Comparison of ENCODE assay signal across 22 cellular contexts in the genomic region with DNA sequence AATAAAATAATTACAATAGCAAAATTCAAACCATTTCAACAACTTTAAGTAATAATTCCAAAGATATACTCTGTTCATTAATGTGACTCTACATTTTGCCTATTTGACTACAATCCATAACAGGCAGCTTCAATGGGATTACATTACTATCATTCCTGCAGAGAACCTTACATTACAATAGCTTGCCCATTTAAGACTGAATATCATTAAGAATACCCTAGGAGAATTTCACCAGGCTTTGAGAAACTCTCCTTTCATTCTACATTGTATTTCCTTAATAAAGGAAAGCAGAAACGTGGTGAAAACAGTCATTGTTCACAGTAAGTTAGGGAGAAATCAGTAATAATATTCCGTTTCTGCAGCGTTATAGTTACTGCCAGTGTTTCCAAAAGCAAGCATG.
DNase-seq lines count a peak whose midpoint lies in the region; ATAC-seq and TF ChIP-seq lines count a peak whose summit lies in the region.
"Had no signal": no experiment of that assay in that cellular context is flagged by ENCODE, and none has a peak within 500 bp of the region (broad histone marks: within the 10 kb centered on the region; RNA-seq: fewer than 3 reads in every experiment).

No MANE protein-coding gene starts in this region.

- no peaks in the 10 kb centered on the region for H3K79me2 ChIP-seq in GM23338 (replicated peaks; ENCODE audit: insufficient read depth)

- CTCF ChIA-PET in WTC11 (lab: Charles Lee): interaction anchor here (2.5 kb wide), 1 partner anchor 87 kb away, joined by 8 read pairs; no protein-coding TSS in a partner anchor

- POLR2A ChIA-PET in WTC11 (lab: Charles Lee): no interaction called here

- peak; percentile 62 for ATAC-seq in GM23338
- peak; percentile 65 for ATAC-seq in WTC11
- ATAC-seq: A549, GM12878, HCT116 had no signal

- peaks cover 10% of the 10 kb centered on the region for H3K27me3 Mint-ChIP-seq in GM23338 (ENCODE audit: insufficient read depth, low read depth, poor library complexity)
- no peaks in the 10 kb centered on the region for H3K27me3 Mint-ChIP-seq in WTC11 (ENCODE audit: low read depth)

- H3K9me2 ChIP-seq in GM23338 (ENCODE audit: insufficient read depth): no peaks in the 10 kb centered on the region

- no peak overlapping the region for H2AFZ ChIP-seq in GM23338
- H2AFZ ChIP-seq: GM23248 had no signal

- peak overlapping the region; percentile 13 for H3K4me2 ChIP-seq in GM23338
- H3K4me2 ChIP-seq: A549; BLaER1 treated with 17β-estradiol and CSF1 and Interleukin-3, amounts not matched to agents 10 nM and 100 nM had no signal

- H3K9me3 Mint-ChIP-seq in GM23338 (no peaks in the 10 kb centered on the region), WTC11 (peaks cover 3% of the 10 kb centered on the region; the same call in 1 of the 2 replicates)
- H3K9me3 Mint-ChIP-seq: CD14-positive monocyte; CD4-positive, alpha-beta T cell had no signal

- H3K4me1 ChIP-seq in GM23338 (ENCODE audit: insufficient read depth): peaks cover 26% of the 10 kb centered on the region
- peaks cover 41% of the 10 kb centered on the region for H3K4me1 ChIP-seq in HUES48 (ENCODE audit: control insufficient read depth, insufficient read depth, low read length)
- H3K4me1 ChIP-seq in iPS-20b (ENCODE audit: insufficient read depth, low read length): peaks cover 25% of the 10 kb centered on the region
- H3K4me1 ChIP-seq: A549, BE2C had no signal

- H3K4me1 Mint-ChIP-seq in GM23338: peaks cover 71% of the 10 kb centered on the region
- peaks cover 70% of the 10 kb centered on the region for H3K4me1 Mint-ChIP-seq in WTC11
- H3K4me1 Mint-ChIP-seq: CD14-positive monocyte; CD8-positive, alpha-beta memory T cell had no signal

- no peaks in the 10 kb centered on the region for H3F3A ChIP-seq in GM23338 (replicated peaks; ENCODE audit: low read depth)

- no peak for TF ChIP-seq CTCF in GM23338 (conservative IDR thresholded peaks at IDR 0.05; ENCODE audit: low read depth in 2 of 2)
- TF ChIP-seq CTCF in WTC11 (IDR thresholded peaks at IDR 0.05): no peak

- H3K36me3 Mint-ChIP-seq in GM23338 (ENCODE audit: low read depth): peaks cover 16% of the 10 kb centered on the region
- H3K36me3 Mint-ChIP-seq in WTC11: peaks cover 30% of the 10 kb centered on the region
- H3K36me3 Mint-ChIP-seq: CD14-positive monocyte; CD8-positive, alpha-beta memory T cell had no signal

- H3K4me3 Mint-ChIP-seq in GM23338 (peak overlapping the region; percentile 48; the same call in 2 of the 3 replicates), WTC11 (peak overlapping the region; percentile 3)
- H3K4me3 Mint-ChIP-seq: CD14-positive monocyte; CD4-positive, alpha-beta T cell; CD8-positive, alpha-beta memory T cell had no signal

- H3K36me3 ChIP-seq in GM23338 (ENCODE audit: insufficient read depth) (peaks cover 5% of the 10 kb centered on the region; the same call in 1 of the 2 replicates), HUES48 (ENCODE audit: control insufficient read depth, insufficient read depth, low read length) (peaks cover 22% of the 10 kb centered on the region), iPS-20b (ENCODE audit: insufficient read depth, low read depth, low read length) (peaks cover 37% of the 10 kb centered on the region)
- H3K36me3 ChIP-seq: BE2C had no signal

- H3K27ac ChIP-seq in GM23338 (ENCODE audit: low read depth) (peak overlapping the region; percentile 35; the same call in 1 of the 2 replicates), HUES48 (ENCODE audit: low read depth, low read length) (peak overlapping the region; percentile 76), iPS-20b (ENCODE audit: low read length) (peak overlapping the region; percentile 16)
- H3K27ac ChIP-seq: A549; BLaER1 treated with 17β-estradiol and CSF1 and Interleukin-3, amounts not matched to agents 10 nM and 100 nM; GM23248 had no signal

- H3K27me3 ChIP-seq in GM23338 (ENCODE audit: insufficient read depth) (no peaks in the 10 kb centered on the region), HUES48 (ENCODE audit: control insufficient read depth, insufficient read depth, low read length) (no peaks in the 10 kb centered on the region), iPS-20b (ENCODE audit: insufficient read depth, low read length) (no peaks in the 10 kb centered on the region)
- H3K27me3 ChIP-seq: BE2C; BLaER1 treated with 17β-estradiol and CSF1 and Interleukin-3, amounts not matched to agents 10 nM and 100 nM had no signal

- no peak overlapping the region for H3K4me3 ChIP-seq in GM23338
- peak overlapping the region; percentile 43 for H3K4me3 ChIP-seq in HUES48 (ENCODE audit: low read depth, low read length)
- peak overlapping the region; percentile 48 for H3K4me3 ChIP-seq in iPS-20b (ENCODE audit: low read length)
- H3K4me3 ChIP-seq: A549; BLaER1 treated with 17β-estradiol and CSF1 and Interleukin-3, amounts not matched to agents 10 nM and 100 nM; GM12878; GM23248 had no signal

- H3K9me3 ChIP-seq in HUES48 (ENCODE audit: control insufficient read depth, insufficient read depth, low read length) (no peaks in the 10 kb centered on the region), iPS-20b (ENCODE audit: insufficient read depth, low read depth, low read length) (no peaks in the 10 kb centered on the region)
- H3K9me3 ChIP-seq: A549; BE2C; BLaER1 treated with 17β-estradiol and CSF1 and Interleukin-3, amounts not matched to agents 10 nM and 100 nM had no signal

- peak overlapping the region; percentile 41 for H3K27ac Mint-ChIP-seq in GM23338
- H3K27ac Mint-ChIP-seq in WTC11: no peak overlapping the region
- H3K27ac Mint-ChIP-seq: CD14-positive monocyte; CD4-positive, alpha-beta T cell had no signal

- DNase-seq in GM23338 (ENCODE audit: low spot score): peak; percentile 65
- no peak for DNase-seq in WTC11 (ENCODE audit: low spot score)
- no peak for DNase-seq in central memory CD4-positive, alpha-beta T cell
- no peak for DNase-seq in anterior cingulate cortex (lab: John Stamatoyannopoulos, UW)
- no peak for DNase-seq in NCI-H2196 (lab: John Stamatoyannopoulos, UW; ENCODE audit: unreplicated experiment)
- no peak for DNase-seq in NCI-H1930 (lab: John Stamatoyannopoulos, UW)
- DNase-seq: 8988T; ACHN; AML-193; BE2C; CD4-positive, alpha-beta T cell; CD8-positive, alpha-beta memory T cell; DND-41; GDM1; GM23248 had no signal

- no peak overlapping the region; the same call in 1 of the 2 replicates for H3K9ac ChIP-seq in HUES48 (ENCODE audit: low read depth, low read length)
- H3K9ac ChIP-seq in iPS-20b (ENCODE audit: low read depth, low read length): peak overlapping the region; percentile 25; the same call in 1 of the 2 replicates
- H3K9ac ChIP-seq: BLaER1 treated with 17β-estradiol and CSF1 and Interleukin-3, amounts not matched to agents 10 nM and 100 nM; GM23248 had no signal

- H4K20me1 ChIP-seq in GM23338 (replicated peaks; ENCODE audit: insufficient read depth): no peaks in the 10 kb centered on the region
- H4K20me1 ChIP-seq: BLaER1 treated with 17β-estradiol and CSF1 and Interleukin-3, amounts not matched to agents 10 nM and 100 nM had no signal

TF ChIP-seq in GM23338, 12 proteins besides CTCF, POLR2A, EP300 and RAD21:
- TF ChIP-seq JUNB (IDR thresholded peaks at IDR 0.05; ENCODE audit: unreplicated experiment): no peak
- peak; percentile 58; the same call in 1 of the 2 replicates for TF ChIP-seq NANOG (IDR thresholded peaks at IDR 0.05; ENCODE audit: borderline replicate concordance)
- TF ChIP-seq CREB1 (CRISPR knock-in tag; IDR thresholded peaks at IDR 0.05; ENCODE audit: low read depth): no peak
- TF ChIP-seq EZH2phosphoT487 (IDR thresholded peaks at IDR 0.05; ENCODE audit: unreplicated experiment): no peak
- TF ChIP-seq STAT1 (IDR thresholded peaks at IDR 0.05; ENCODE audit: unreplicated experiment): no peak
TF ChIP-seq in GM23338: peak in this region for 1.

TF ChIP-seq in WTC11, 78 proteins besides CTCF, POLR2A, EP300 and RAD21 (continues in another document):
- TF ChIP-seq, protein P1, sequence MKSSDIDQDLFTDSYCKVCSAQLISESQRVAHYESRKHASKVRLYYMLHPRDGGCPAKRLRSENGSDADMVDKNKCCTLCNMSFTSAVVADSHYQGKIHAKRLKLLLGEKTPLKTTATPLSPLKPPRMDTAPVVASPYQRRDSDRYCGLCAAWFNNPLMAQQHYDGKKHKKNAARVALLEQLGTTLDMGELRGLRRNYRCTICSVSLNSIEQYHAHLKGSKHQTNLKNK (CRISPR knock-in tag; IDR thresholded peaks at IDR 0.05): no peak
- TF ChIP-seq, protein P2, sequence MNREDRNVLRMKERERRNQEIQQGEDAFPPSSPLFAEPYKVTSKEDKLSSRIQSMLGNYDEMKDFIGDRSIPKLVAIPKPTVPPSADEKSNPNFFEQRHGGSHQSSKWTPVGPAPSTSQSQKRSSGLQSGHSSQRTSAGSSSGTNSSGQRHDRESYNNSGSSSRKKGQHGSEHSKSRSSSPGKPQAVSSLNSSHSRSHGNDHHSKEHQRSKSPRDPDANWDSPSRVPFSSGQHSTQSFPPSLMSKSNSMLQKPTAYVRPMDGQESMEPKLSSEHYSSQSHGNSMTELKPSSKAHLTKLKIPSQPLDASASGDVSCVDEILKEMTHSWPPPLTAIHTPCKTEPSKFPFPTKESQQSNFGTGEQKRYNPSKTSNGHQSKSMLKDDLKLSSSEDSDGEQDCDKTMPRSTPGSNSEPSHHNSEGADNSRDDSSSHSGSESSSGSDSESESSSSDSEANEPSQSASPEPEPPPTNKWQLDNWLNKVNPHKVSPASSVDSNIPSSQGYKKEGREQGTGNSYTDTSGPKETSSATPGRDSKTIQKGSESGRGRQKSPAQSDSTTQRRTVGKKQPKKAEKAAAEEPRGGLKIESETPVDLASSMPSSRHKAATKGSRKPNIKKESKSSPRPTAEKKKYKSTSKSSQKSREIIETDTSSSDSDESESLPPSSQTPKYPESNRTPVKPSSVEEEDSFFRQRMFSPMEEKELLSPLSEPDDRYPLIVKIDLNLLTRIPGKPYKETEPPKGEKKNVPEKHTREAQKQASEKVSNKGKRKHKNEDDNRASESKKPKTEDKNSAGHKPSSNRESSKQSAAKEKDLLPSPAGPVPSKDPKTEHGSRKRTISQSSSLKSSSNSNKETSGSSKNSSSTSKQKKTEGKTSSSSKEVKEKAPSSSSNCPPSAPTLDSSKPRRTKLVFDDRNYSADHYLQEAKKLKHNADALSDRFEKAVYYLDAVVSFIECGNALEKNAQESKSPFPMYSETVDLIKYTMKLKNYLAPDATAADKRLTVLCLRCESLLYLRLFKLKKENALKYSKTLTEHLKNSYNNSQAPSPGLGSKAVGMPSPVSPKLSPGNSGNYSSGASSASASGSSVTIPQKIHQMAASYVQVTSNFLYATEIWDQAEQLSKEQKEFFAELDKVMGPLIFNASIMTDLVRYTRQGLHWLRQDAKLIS (CRISPR knock-in tag; IDR thresholded peaks at IDR 0.05; ENCODE audit: borderline replicate concordance): no peak
- TF ChIP-seq ZNF423 (CRISPR knock-in tag; IDR thresholded peaks at IDR 0.05) (no peak), MYBL2 (CRISPR knock-in tag; IDR thresholded peaks at IDR 0.05) (no peak), CBFB (CRISPR knock-in tag; IDR thresholded peaks at IDR 0.05; ENCODE audit: low read depth) (no peak)
- TF ChIP-seq, protein P3, sequence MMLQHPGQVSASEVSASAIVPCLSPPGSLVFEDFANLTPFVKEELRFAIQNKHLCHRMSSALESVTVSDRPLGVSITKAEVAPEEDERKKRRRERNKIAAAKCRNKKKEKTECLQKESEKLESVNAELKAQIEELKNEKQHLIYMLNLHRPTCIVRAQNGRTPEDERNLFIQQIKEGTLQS (CRISPR knock-in tag; conservative IDR thresholded peaks at IDR 0.05): no peak

Comparison
In these comparisons a context has a peak if more than half of its experiments do, and no peak if none do; other contexts are left out.
1. H3K27ac ChIP-seq: peak in every context shown above with its lines; median percentile 76 in HUES48; 35 in GM23338; 16 in iPS-20b.